In genomic region chr11:82080160-82080559, GRCh38 we compare ENCODE assay signal across 26 cellular contexts.
A peak's percentile ranks its signal among the peaks of the same experiment; 100 is the strongest.
DNase-seq lines count a peak whose midpoint lies in the region; ATAC-seq and TF ChIP-seq lines count a peak whose summit lies in the region.
"Had no signal": no experiment of that assay in that cellular context is flagged by ENCODE, and none has a peak within 500 bp of the region (broad histone marks: within the 10 kb centered on the region; RNA-seq: fewer than 3 reads in every experiment).

No MANE protein-coding gene starts in this region.

- no peaks in the 10 kb centered on the region for H3K36me3 ChIP-seq in kidney epithelial cell (ENCODE audit: control insufficient read depth, insufficient read depth, low read length)
- H3K36me3 ChIP-seq: breast epithelium, left lung, MG63, SJCRH30, suprapubic skin had no signal

- no peaks in the 10 kb centered on the region for H3K27me3 ChIP-seq in kidney epithelial cell (ENCODE audit: control insufficient read depth, insufficient read depth, low read length)
- H3K27me3 ChIP-seq: breast epithelium, foreskin keratinocyte, left lung, MG63, suprapubic skin had no signal

- DNase-seq in AG09309 (ENCODE audit: low read depth) (peak; percentile 5), NCI-H69 (lab: John Stamatoyannopoulos, UW) (peak; percentile 77), choroid plexus epithelial cell (ENCODE audit: low read depth) (peak; percentile 51), kidney epithelial cell (ENCODE audit: low read depth) (peak; percentile 9), NCI-H146 treated with DMSO at 0.1 percent for 48 hours (lab: John Stamatoyannopoulos, UW; ENCODE audit: unreplicated experiment) (no peak)
- DNase-seq: activated CD4-positive, alpha-beta memory T cell treated with anti-CD3 and anti-CD28 coated beads for 36 hours; activated effector memory CD4-positive, alpha-beta T cell treated with Interleukin-2 at 50 U/mL for 16 hours; Calu3; endodermal cell; left lung; MG63; naive thymus-derived CD4-positive, alpha-beta T cell; retina; SJCRH30; stimulated activated CD4-positive, alpha-beta T cell treated with anti-CD3 and anti-CD28 coated beads, Interleukin-2, amount 100 ng/mL, for 48 hours had no signal

- TF ChIP-seq CTCF in AG09309 (IDR thresholded peaks at IDR 0.05; ENCODE audit: control insufficient read depth, insufficient read depth, low read depth, low read length, missing control alignments) (no peak), choroid plexus epithelial cell (conservative IDR thresholded peaks at IDR 0.05; ENCODE audit: low read depth, low read length) (no peak), kidney epithelial cell (IDR thresholded peaks at IDR 0.05; ENCODE audit: insufficient read depth, low read length, poor library complexity, severe bottlenecking) (no peak)

- ATAC-seq in HG03159 (IDR thresholded peaks at IDR 0.05; ENCODE audit: unreplicated experiment): no peak
- ATAC-seq in HG02763 (IDR thresholded peaks at IDR 0.05; ENCODE audit: unreplicated experiment): no peak
- no peak for ATAC-seq in GM18858 (IDR thresholded peaks at IDR 0.05; ENCODE audit: unreplicated experiment)
- ATAC-seq: activated CD4-positive, CD25-positive, alpha-beta regulatory T cell treated with anti-CD3 and anti-CD28 coated beads, Interleukin-2, amount 50 U/mL, for 24 hours; foreskin keratinocyte; K562; left lung; naive thymus-derived CD4-positive, alpha-beta T cell; stimulated activated effector memory CD8-positive, alpha-beta T cell treated with anti-CD3 and anti-CD28 coated beads, Interleukin-12 subunit alpha, Interleukin-12 subunit beta, amount 100 ng/mL, for 72 hours had no signal

- H3K4me3 ChIP-seq in AG09309 (ENCODE audit: control insufficient read depth, low read depth, low read length): no peak overlapping the region
- no peak overlapping the region for H3K4me3 ChIP-seq in choroid plexus epithelial cell (ENCODE audit: low read depth, low read length)
- no peak overlapping the region for H3K4me3 ChIP-seq in kidney epithelial cell (ENCODE audit: low read depth, low read length)
- H3K4me3 ChIP-seq: breast epithelium, coronary artery, K562, left lung, MG63, SJCRH30, smooth muscle cell, suprapubic skin had no signal
